ENCODE assay signal across 8 cellular contexts in genomic region chr2:190648289-190649034, GRCh38. TPM values are rescaled to one million over a fixed set of nuclear protein-coding genes. Genes with fewer than 3 reads are reported as not detected.
DNase-seq lines count a peak whose midpoint lies in the region; ATAC-seq and TF ChIP-seq lines count a peak whose summit lies in the region.

No MANE protein-coding gene starts in this region.

- no peak for TF ChIP-seq CTCF in AG09309 (IDR thresholded peaks at IDR 0.05; ENCODE audit: control insufficient read depth, insufficient read depth, low read depth, low read length, missing control alignments)

- H3K4me1 Mint-ChIP-seq in activated CD4-positive, alpha-beta T cell treated with anti-CD3 and anti-CD28 coated beads for 36 hours: peaks cover 46% of the 10 kb centered on the region

- POLR2A ChIA-PET in activated CD4-positive, alpha-beta T cell treated with anti-CD3 and anti-CD28 coated beads for 36 hours (lab: Charles Lee): interaction anchor here (0.7 to 0.9 kb wide), 3 partner anchors 30 to 232 kb away, joined by 3 to 6 read pairs (median 5); no protein-coding TSS in a partner anchor

- DNase-seq in AG09309 (ENCODE audit: low read depth): peak; percentile 43
- peak; percentile 94 for DNase-seq in NCI-H2227 treated with DMSO at 0.1 percent for 48 hours (lab: John Stamatoyannopoulos, UW)
- DNase-seq in activated CD4-positive, alpha-beta T cell treated with anti-CD3 and anti-CD28 coated beads for 36 hours: peak; percentile 88
- peak; percentile 95 for DNase-seq in left kidney (ENCODE audit: low read depth, low spot score)
- DNase-seq in stimulated activated CD4-positive, alpha-beta T cell treated with anti-CD3 and anti-CD28 coated beads, Interleukin-1b, Interleukin-23, amount 100 ng/mL, for 4 hours (ENCODE audit: low read depth in 2 of 2): peak; percentile 86 to 92

- H3K27me3 Mint-ChIP-seq in activated CD4-positive, alpha-beta T cell treated with anti-CD3 and anti-CD28 coated beads for 36 hours: no peaks in the 10 kb centered on the region

- intact Hi-C loops in activated CD4-positive, alpha-beta T cell treated with anti-CD3 and anti-CD28 coated beads for 36 hours (cut with DNase I, micrococcal nuclease): loop anchor here (1.0 to 10.0 kb wide), 13 partner anchors 30 to 984 kb away; partner anchors contain the start of genes MFSD6 (in 2 of the 2), NEMP2 (in 2 of the 2), ASNSD1 (in 1 of the 2) and GLS (in 1 of the 2)

- H3K9me3 Mint-ChIP-seq in activated CD4-positive, alpha-beta T cell treated with anti-CD3 and anti-CD28 coated beads for 36 hours (ENCODE audit: low read depth): no peaks in the 10 kb centered on the region

- H3K4me3 ChIP-seq in AG09309 (ENCODE audit: control insufficient read depth, low read depth, low read length): peak overlapping the region; percentile 78

- peak overlapping the region; percentile 67 for H3K4me3 Mint-ChIP-seq in activated CD4-positive, alpha-beta T cell treated with anti-CD3 and anti-CD28 coated beads for 36 hours

- peak; percentile 77 for ATAC-seq in GM18909 (IDR thresholded peaks at IDR 0.05; ENCODE audit: poor library complexity, unreplicated experiment)
- peak; percentile 73 for ATAC-seq in HG03159 (IDR thresholded peaks at IDR 0.05; ENCODE audit: unreplicated experiment)
- ATAC-seq in activated CD4-positive, alpha-beta T cell treated with anti-CD3 and anti-CD28 coated beads for 36 hours: peak; percentile 54

- CTCF ChIA-PET in activated CD4-positive, alpha-beta T cell treated with anti-CD3 and anti-CD28 coated beads for 36 hours (lab: Charles Lee): interaction anchor here (0.6 to 2.3 kb wide), 4 partner anchors 8 to 45 kb away, joined by 3 to 7 read pairs (median 3); no protein-coding TSS in a partner anchor

- H3K27ac ChIP-seq in cingulate gyrus (ENCODE audit: low read depth, low read length): peak overlapping the region; percentile 90

- H3K36me3 Mint-ChIP-seq in activated CD4-positive, alpha-beta T cell treated with anti-CD3 and anti-CD28 coated beads for 36 hours (ENCODE audit: low read depth): peaks cover 4% of the 10 kb centered on the region

- peak overlapping the region; percentile 81 for H3K27ac Mint-ChIP-seq in activated CD4-positive, alpha-beta T cell treated with anti-CD3 and anti-CD28 coated beads for 36 hours

RNA-seq across cellular contexts. Expression of gene NAB1, which starts 0.4 kb away (rescaled TPM):
- 10 to 100 TPM; 41.4 to 43.6 TPM for total RNA-seq in activated CD4-positive, alpha-beta T cell treated with anti-CD3 and anti-CD28 coated beads for 36 hours

Comparison
In these comparisons a context has a peak if more than half of its experiments do, and no peak if none do; other contexts are left out.
1. Peak in every context shown above with its lines: DNase-seq, ATAC-seq, H3K4me3 ChIP-seq and H3K27ac ChIP-seq.
2. DNase-seq: peak in every context shown above with its lines; median percentile 95 in left kidney; 94 in NCI-H2227 treated with DMSO at 0.1 percent for 48 hours; 89 in stimulated activated CD4-positive, alpha-beta T cell treated with anti-CD3 and anti-CD28 coated beads, Interleukin-1b, Interleukin-23, amount 100 ng/mL, for 4 hours; 88 in activated CD4-positive, alpha-beta T cell treated with anti-CD3 and anti-CD28 coated beads for 36 hours; 43 in AG09309.